Comparison of ENCODE assay signal across 8 cellular contexts in the genomic region with DNA sequence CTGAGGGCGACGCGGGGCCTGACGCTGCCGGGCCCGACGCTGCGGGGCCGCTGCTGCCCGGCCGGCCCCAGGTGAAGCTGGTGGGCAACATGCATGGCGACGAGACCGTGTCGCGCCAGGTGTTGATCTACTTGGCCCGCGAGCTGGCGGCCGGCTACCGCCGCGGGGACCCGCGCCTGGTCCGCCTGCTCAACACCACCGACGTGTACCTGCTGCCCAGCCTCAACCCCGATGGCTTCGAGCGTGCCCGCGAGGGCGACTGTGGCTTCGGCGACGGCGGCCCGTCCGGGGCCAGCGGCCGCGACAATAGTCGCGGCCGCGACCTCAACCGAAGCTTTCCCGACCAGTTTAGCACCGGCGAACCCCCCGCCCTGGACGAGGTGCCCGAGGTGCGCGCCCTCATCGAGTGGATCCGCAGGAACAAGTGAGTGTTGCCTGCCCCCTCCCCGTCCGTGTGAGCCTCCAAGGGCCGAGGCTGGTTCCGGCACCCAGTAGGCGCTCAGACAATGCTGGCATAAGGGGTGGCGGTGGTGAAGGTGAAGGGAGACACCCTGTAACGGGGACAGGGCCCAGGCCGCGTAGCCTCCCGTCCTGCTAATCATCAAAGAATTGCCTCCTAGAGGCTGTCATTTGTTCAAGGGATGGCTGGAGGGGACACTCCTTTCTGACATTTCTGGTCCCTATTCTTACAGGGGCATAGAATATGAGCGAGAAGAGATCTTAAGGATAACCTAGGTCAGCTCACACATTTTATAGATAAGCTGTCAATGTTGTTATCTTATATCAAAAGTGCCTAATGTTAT. TPM values are rescaled to one million over a fixed set of nuclear protein-coding genes. Genes with fewer than 3 reads are reported as not detected.
A peak's percentile ranks its signal among the peaks of the same experiment; 100 is the strongest.
DNase-seq lines count a peak whose midpoint lies in the region; ATAC-seq and TF ChIP-seq lines count a peak whose summit lies in the region.

No MANE protein-coding gene starts in this region.

- H4K20me1 ChIP-seq in IMR-90 (ENCODE audit: insufficient read depth, low read length) = peaks cover 20% of the 10 kb centered on the region; the same call in 1 of the 2 replicates

- no peaks in the 10 kb centered on the region for H3K9me3 Mint-ChIP-seq in natural killer cell treated with Interleukin-12 subunit alpha and Interleukin-12 subunit beta and Interleukin-15 and Interleukin-18, amount 100 ng/mL, for 72 hours

- DNase-seq in BJ (ENCODE audit: low read depth) = no peak
- no peak for DNase-seq in IMR-90
- DNase-seq in activated CD8-positive, alpha-beta memory T cell treated with anti-CD3 and anti-CD28 coated beads, Interleukin-2, amount 50 U/mL, for 48 hours = peak; percentile 69
- no peak for DNase-seq in esophagus muscularis mucosa (ENCODE audit: extremely low spot score)
- DNase-seq in natural killer cell treated with Interleukin-12 subunit alpha and Interleukin-12 subunit beta and Interleukin-15 and Interleukin-18, amount 100 ng/mL, for 72 hours (ENCODE audit: low spot score) = peak; percentile 65
- no peak for DNase-seq in NOMO-1 treated with DMSO at 0.1 percent for 48 hours (lab: John Stamatoyannopoulos, UW; ENCODE audit: unreplicated experiment)
- DNase-seq in NCI-H2081 treated with DMSO at 0.1 percent for 48 hours (lab: John Stamatoyannopoulos, UW) = no peak

- H2BK120ac ChIP-seq in IMR-90 (ENCODE audit: low read depth, low read length) = no peak overlapping the region

- H3K4me3 ChIP-seq in BJ (ENCODE audit: low read depth, low read length) = peak overlapping the region; percentile 78
- peak overlapping the region; percentile 66 for H3K4me3 ChIP-seq in IMR-90 (ENCODE audit: insufficient read depth, low read depth, low read length)
- H3K4me3 ChIP-seq in esophagus muscularis mucosa = peak overlapping the region; percentile 82 to 98 (median 93)

- in situ Hi-C loops in IMR-90 (cut with MboI; ENCODE audit: low sequenced_read_pairs) = no loop called here

- TF ChIP-seq CTCF in BJ (IDR thresholded peaks at IDR 0.05; ENCODE audit: insufficient read depth, low read depth, low read length) (no peak), IMR-90 (conservative IDR thresholded peaks at IDR 0.05; ENCODE audit: low read depth, low read length) (no peak), esophagus muscularis mucosa (IDR thresholded peaks at IDR 0.05) (no peak)

- H3K23ac ChIP-seq in IMR-90 (ENCODE audit: low read depth, low read length) = peak overlapping the region; percentile 65

- peaks cover 53 to 70% of the 10 kb centered on the region in 2 donors for H3K4me1 Mint-ChIP-seq in natural killer cell treated with Interleukin-12 subunit alpha and Interleukin-12 subunit beta and Interleukin-15 and Interleukin-18, amount 100 ng/mL, for 72 hours (ENCODE audit: low read depth in 2 of 2)

- H2AK5ac ChIP-seq in IMR-90 (ENCODE audit: low read depth, low read length) = 0 out of 2 replicates have a peak overlapping the region, but pooled peaks have one; percentile 4

- no peak overlapping the region for H2BK20ac ChIP-seq in IMR-90 (ENCODE audit: low read depth, low read length)

- H3K27ac ChIP-seq in IMR-90 (ENCODE audit: insufficient read depth, low read length) (peak overlapping the region; percentile 70), esophagus muscularis mucosa (replicated peaks in 1 of 4) (peak overlapping the region; percentile 96 to 98 (median 97))

- no peak for TF ChIP-seq POLR2A in IMR-90 (IDR thresholded peaks at IDR 0.05; ENCODE audit: low read depth, low read length)
- no peak for TF ChIP-seq POLR2A in esophagus muscularis mucosa (IDR thresholded peaks at IDR 0.05; ENCODE audit: low read depth)

- H3K27me3 ChIP-seq in BJ (ENCODE audit: control insufficient read depth, insufficient read depth, low read length) (no peaks in the 10 kb centered on the region), IMR-90 (ENCODE audit: control insufficient read depth, insufficient read depth, low read length) (no peaks in the 10 kb centered on the region), esophagus muscularis mucosa (no peaks in the 10 kb centered on the region)

- peak overlapping the region; percentile 92 for H3K4me3 Mint-ChIP-seq in natural killer cell treated with Interleukin-12 subunit alpha and Interleukin-12 subunit beta and Interleukin-15 and Interleukin-18, amount 100 ng/mL, for 72 hours

- H3K4me2 ChIP-seq in IMR-90 (ENCODE audit: low read depth, low read length) = peak overlapping the region; percentile 99

- intact Hi-C loops in IMR-90 (cut with micrococcal nuclease) = loop anchor here (5.0 kb wide), 1 partner anchor 87 kb away; the partner anchor contains the start of gene BLMH
- intact Hi-C loops in esophagus muscularis mucosa (cut with DNase I) = loop anchor here (5.0 to 10.0 kb wide), 2 partner anchors 37 to 85 kb away; partner anchors contain the start of gene BLMH

- POLR2A ChIA-PET in BJ (lab: Charles Lee) (no interaction called here), IMR-90 (lab: Charles Lee; ENCODE audit: unreplicated experiment) (no interaction called here)

- TF ChIP-seq EP300 in esophagus muscularis mucosa (IDR thresholded peaks at IDR 0.05) = no peak

- H3K27ac Mint-ChIP-seq in natural killer cell treated with Interleukin-12 subunit alpha and Interleukin-12 subunit beta and Interleukin-15 and Interleukin-18, amount 100 ng/mL, for 72 hours = peak overlapping the region; percentile 77 to 93

- H3K36me3 Mint-ChIP-seq in natural killer cell treated with Interleukin-12 subunit alpha and Interleukin-12 subunit beta and Interleukin-15 and Interleukin-18, amount 100 ng/mL, for 72 hours = peaks cover 6% of the 10 kb centered on the region

- H3K4me1 ChIP-seq in IMR-90 (ENCODE audit: control insufficient read depth, insufficient read depth, low read length) (peaks cover 15% of the 10 kb centered on the region), esophagus muscularis mucosa (peaks cover 8 to 66% (median 56%) of the 10 kb centered on the region in 4 donors)

- H3K36me3 ChIP-seq in BJ (ENCODE audit: control insufficient read depth, insufficient read depth, low read length) (no peaks in the 10 kb centered on the region), IMR-90 (ENCODE audit: control insufficient read depth, insufficient read depth, low read length) (no peaks in the 10 kb centered on the region), esophagus muscularis mucosa (no peaks in the 10 kb centered on the region)

- H3K27me3 Mint-ChIP-seq in natural killer cell treated with Interleukin-12 subunit alpha and Interleukin-12 subunit beta and Interleukin-15 and Interleukin-18, amount 100 ng/mL, for 72 hours = peaks cover 0 to 5% of the 10 kb centered on the region in 2 donors

- whole genome bisulfite sequencing in IMR-90 (ENCODE audit: extremely low coverage in 2 of 2, insufficient read length in 1 of 2), 2 experiments = 1% methylated on average over 27 of the region's 69 CpGs; no CpG with 5 or more reads in 1 of the 2 experiments
- WGBS in esophagus muscularis mucosa = 8% methylated on average over 2 of the region's 69 CpGs

- peak overlapping the region; percentile 76 for H2AK9ac ChIP-seq in IMR-90 (replicated peaks; ENCODE audit: low read depth, low read length, poor library complexity)

- dilution Hi-C loops in IMR-90 (cut with HindIII; ENCODE audit: low sequenced_read_pairs, unreplicated experiment) = no loop called here

- no peak for TF ChIP-seq RAD21 in IMR-90 (IDR thresholded peaks at IDR 0.05; ENCODE audit: low read length)

- H3K9me3 ChIP-seq in IMR-90 (ENCODE audit: control insufficient read depth, insufficient read depth, low read length) (no peaks in the 10 kb centered on the region), esophagus muscularis mucosa (no peaks in the 10 kb centered on the region)

- H3K4ac ChIP-seq in IMR-90 (ENCODE audit: low read depth, low read length) = peak overlapping the region; percentile 62; the same call in 1 of the 2 replicates

- peak overlapping the region; percentile 10 for H2BK5ac ChIP-seq in IMR-90 (ENCODE audit: low read depth, low read length, poor library complexity, severe bottlenecking)

- H3K18ac ChIP-seq in IMR-90 (ENCODE audit: low read depth, low read length) = no peak overlapping the region

- H3K79me1 ChIP-seq in IMR-90 (ENCODE audit: low read depth in 1 of 2, low read length in 2 of 2) = peaks cover 10 to 31% of the 10 kb centered on the region in 2 experiments

- H2BK15ac ChIP-seq in IMR-90 (ENCODE audit: low read depth, low read length) = no peak overlapping the region

- ATAC-seq in GM19463 (IDR thresholded peaks at IDR 0.05; ENCODE audit: unreplicated experiment) (peak; percentile 11), IMR-90 (ENCODE audit: low read depth) (no peak)
- ATAC-seq in natural killer cell treated with Interleukin-12 subunit alpha and Interleukin-12 subunit beta and Interleukin-15 and Interleukin-18, amount 100 ng/mL, for 72 hours = peak; percentile 29 to 33

- peaks cover 10% of the 10 kb centered on the region for H3K9me1 ChIP-seq in IMR-90 (ENCODE audit: insufficient read depth, low read length)

- no peak overlapping the region for H3K56ac ChIP-seq in IMR-90 (ENCODE audit: extremely low read depth, insufficient read depth, low read length)

- peak overlapping the region; percentile 93 for H2AFZ ChIP-seq in IMR-90 (replicated peaks; ENCODE audit: low read length, poor library complexity)

- H3K14ac ChIP-seq in IMR-90 (replicated peaks; ENCODE audit: low read depth, low read length) = peak overlapping the region; percentile 28; the same call in 1 of the 2 replicates

- peak overlapping the region; percentile 89 for H3K9ac ChIP-seq in IMR-90 (ENCODE audit: low read depth, low read length)

- 0 out of 4 replicates have a peak overlapping the region, but pooled peaks of 1 of the 2 experiments have one; percentile 13 for H4K8ac ChIP-seq in IMR-90 (ENCODE audit: low read depth in 2 of 2, low read length in 2 of 2)

- CTCF ChIA-PET in BJ (lab: Yijun Ruan, JAX) = interaction anchor here (0.8 to 1.4 kb wide), 2 partner anchors 11 to 445 kb away, joined by 3 to 5 read pairs; partner anchors contain the start of gene CRLF3
- CTCF ChIA-PET in IMR-90 (lab: Yijun Ruan, JAX) = interaction anchor here (0.7 kb wide), 2 partner anchors 19 to 218 kb away, joined by 3 to 4 read pairs; no protein-coding TSS in a partner anchor

- no TSS peak for BruUV-seq in IMR-90 (replicated peaks; lab: Mats Ljungman, UMichigan)

- H4K91ac ChIP-seq in IMR-90 (ENCODE audit: insufficient read depth, low read depth, low read length) = no peak overlapping the region; the same call in 1 of the 2 replicates

- H4K5ac ChIP-seq in IMR-90 (ENCODE audit: low read depth, low read length) = no peak overlapping the region

RNA-seq across cellular contexts. Expression of gene CPD, which starts 0.8 kb away (rescaled TPM):
- 65.4 and 78.5 TPM in 2 replicates for polyA plus RNA-seq in BJ (2011; rRNA removed)
- 57.2 and 59.8 TPM in 2 replicates for polyA minus RNA-seq in BJ (2011; rRNA and poly(A)+ RNA removed)
- 78.0 and 94.5 TPM in 2 replicates for total RNA-seq in IMR-90 (2012; rRNA removed)
- 18.5 and 23.4 TPM in 2 replicates for polyA plus RNA-seq in IMR-90 (2012; rRNA removed)
- 5.6 and 7.8 TPM in 2 replicates for polyA plus RNA-seq in IMR-90 (2012; cell fraction: cytosol; rRNA removed)
- 3.5 and 16.3 TPM in 2 replicates for polyA plus RNA-seq in IMR-90 (2012; cell fraction: nucleus; rRNA removed; ENCODE audit: low replicate concordance)
- 100 to 1,000 TPM in 2 of 4 donors, 10 to 100 TPM in 2; 67.0 to 141 (median 95.1) TPM for total RNA-seq in esophagus muscularis mucosa
- 10 to 100 TPM; 69.7 to 97.7 TPM for total RNA-seq in natural killer cell treated with Interleukin-12 subunit alpha and Interleukin-12 subunit beta and Interleukin-15 and Interleukin-18, amount 100 ng/mL, for 72 hours

RNA-seq across cellular contexts. Expression of gene TMIGD1, which starts 45.6 kb away (rescaled TPM):
- polyA plus RNA-seq in BJ (2011; rRNA removed) (not detected in 2 replicates), IMR-90 (2012; rRNA removed) (not detected in 2 replicates)
- not detected in 2 replicates for polyA minus RNA-seq in BJ (2011; rRNA and poly(A)+ RNA removed)
- total RNA-seq in IMR-90 (2012; rRNA removed) (not detected in 2 replicates), esophagus muscularis mucosa (under 1 TPM in 1 of 4 donors, not detected in 3; 0.29 TPM)
- not detected in 2 replicates for polyA plus RNA-seq in IMR-90 (2012; cell fraction: cytosol; rRNA removed)
- polyA plus RNA-seq in IMR-90 (2012; cell fraction: nucleus; rRNA removed; ENCODE audit: low replicate concordance) = not detected in 2 replicates
- not detected for total RNA-seq in natural killer cell treated with Interleukin-12 subunit alpha and Interleukin-12 subunit beta and Interleukin-15 and Interleukin-18, amount 100 ng/mL, for 72 hours

Comparison
In these comparisons a context has a peak if more than half of its experiments do, and no peak if none do; other contexts are left out.
1. DNase-seq: peak in activated CD8-positive, alpha-beta memory T cell treated with anti-CD3 and anti-CD28 coated beads, Interleukin-2, amount 50 U/mL, for 48 hours (single experiment) and natural killer cell treated with Interleukin-12 subunit alpha and Interleukin-12 subunit beta and Interleukin-15 and Interleukin-18, amount 100 ng/mL, for 72 hours (single experiment); none in BJ (single experiment), IMR-90 (single experiment), esophagus muscularis mucosa (single experiment), NOMO-1 treated with DMSO at 0.1 percent for 48 hours (single experiment) and NCI-H2081 treated with DMSO at 0.1 percent for 48 hours (single experiment).
2. Peak in every context shown above with its lines, with median percentiles within 50 percentile points of each other: H3K4me3 ChIP-seq.